ENCODE assay signal across 21 cellular contexts in the genomic region with DNA sequence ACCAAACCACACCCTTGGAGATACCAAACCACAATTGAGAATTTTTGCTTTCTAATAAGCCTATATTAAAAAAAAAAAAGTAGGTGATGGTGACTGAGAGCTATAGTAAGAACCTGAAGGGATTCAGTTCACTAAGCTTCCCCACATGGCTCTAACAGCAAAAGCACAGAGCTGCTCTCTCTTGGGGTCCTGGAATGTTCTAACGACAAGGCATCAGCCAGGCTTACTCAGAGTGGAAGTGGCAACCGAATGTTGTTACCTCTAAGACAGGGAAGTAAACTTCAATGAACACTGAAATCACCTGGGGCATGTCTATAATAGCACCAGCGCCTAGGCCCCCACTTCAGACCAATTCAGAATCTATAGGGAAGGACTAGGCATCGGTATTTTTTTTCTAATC.
"Had no signal": no experiment of that assay in that cellular context is flagged by ENCODE, and none has a peak within 500 bp of the region (broad histone marks: within the 10 kb centered on the region; RNA-seq: fewer than 3 reads in every experiment).

No MANE protein-coding gene starts in this region.

- H3K36me3 ChIP-seq: esophagus muscularis mucosa, gastrocnemius medialis, neutrophil, spleen, tibial nerve, upper lobe of right lung, vagina had no signal

- H3K4me3 ChIP-seq: esophagus muscularis mucosa, gastrocnemius medialis, lung, psoas muscle, spleen, tibial nerve, upper lobe of right lung, vagina had no signal

- DNase-seq: effector memory CD4-positive, alpha-beta T cell; gastrocnemius medialis; glutamatergic neuron; left colon; left ventricle myocardium superior; mesenchymal stem cell; naive thymus-derived CD4-positive, alpha-beta T cell; nephron progenitor cell; psoas muscle; spleen; stimulated activated CD4-positive, alpha-beta T cell treated with anti-CD3 and anti-CD28 coated beads, Interleukin-15, amount 100 ng/mL, for 24 hours; stimulated activated CD4-positive, alpha-beta T cell treated with anti-CD3 and anti-CD28 coated beads, Interleukin-1b, Interleukin-23, amount 100 ng/mL, for 48 hours; stimulated activated CD4-positive, alpha-beta T cell treated with anti-CD3 and anti-CD28 coated beads, Interleukin-4, amount 100 ng/mL, for 24 hours; upper lobe of right lung had no signal

- ATAC-seq: gastrocnemius medialis; left colon; naive thymus-derived CD4-positive, alpha-beta T cell; psoas muscle; sciatic nerve; stimulated activated memory B cell treated with anti-CD40 and anti-IgM and Interleukin-4, amounts not matched to agents 10 μg/mL and 1 μg/mL and 100 μg/mL, for 72 hours; upper lobe of right lung had no signal

- H3K27me3 ChIP-seq: esophagus muscularis mucosa, gastrocnemius medialis, neutrophil, spleen, tibial nerve, upper lobe of right lung, vagina had no signal
